8 cellular contexts compared by ENCODE assay signal in genomic region chr16:77191259-77191969, GRCh38. TPM values are rescaled to one million over a fixed set of nuclear protein-coding genes. Genes with fewer than 3 reads are reported as not detected.
A peak's percentile ranks its signal among the peaks of the same experiment; 100 is the strongest.
DNase-seq lines count a peak whose midpoint lies in the region; ATAC-seq and TF ChIP-seq lines count a peak whose summit lies in the region.

No MANE protein-coding gene starts in this region.

- no peaks in the 10 kb centered on the region for H3K27me3 Mint-ChIP-seq in Calu3 (ENCODE audit: unreplicated experiment)
- H3K27me3 Mint-ChIP-seq in H9 (ENCODE audit: low read depth) = peaks cover 3% of the 10 kb centered on the region; the same call in 1 of the 2 replicates
- peaks cover 3 to 4% of the 10 kb centered on the region in 2 donors for H3K27me3 Mint-ChIP-seq in T-cell

- no peaks in the 10 kb centered on the region for H3K27me3 ChIP-seq in H9 (ENCODE audit: insufficient read depth, low read length)
- no peaks in the 10 kb centered on the region for H3K27me3 ChIP-seq in duodenal mucosa (ENCODE audit: control insufficient read depth in 1 of 2, insufficient read depth in 2 of 2, low read length in 2 of 2)
- no peaks in the 10 kb centered on the region for H3K27me3 ChIP-seq in mucosa of stomach (ENCODE audit: control insufficient read depth, insufficient read depth, low read length)
- no peaks in the 10 kb centered on the region for H3K27me3 ChIP-seq in upper lobe of left lung

- no peak overlapping the region for H2BK20ac ChIP-seq in H9 (ENCODE audit: low read depth, low read length, poor library complexity, severe bottlenecking)

- H3K56ac ChIP-seq in H9 (ENCODE audit: insufficient read length, low read depth, low read length) = no peak overlapping the region

- no peak overlapping the region for H3K4ac ChIP-seq in H9 (ENCODE audit: low read depth, low read length)

- H3K9me3 Mint-ChIP-seq in Calu3 (ENCODE audit: low read depth, unreplicated experiment) (no peaks in the 10 kb centered on the region), H9 (no peaks in the 10 kb centered on the region), T-cell (no peaks in the 10 kb centered on the region)

- H3K79me1 ChIP-seq in H9 (ENCODE audit: insufficient read depth, low read depth, low read length, poor library complexity, severe bottlenecking) = peaks cover 11% of the 10 kb centered on the region

- H2BK15ac ChIP-seq in H9 (ENCODE audit: low read depth, low read length) = no peak overlapping the region

- no peak for TF ChIP-seq POLR2A in upper lobe of left lung (IDR thresholded peaks at IDR 0.05)

- H3K36me3 ChIP-seq in duodenal mucosa (ENCODE audit: control insufficient read depth in 1 of 2, insufficient read depth in 2 of 2, low read length in 2 of 2) (peaks cover 20 to 35% of the 10 kb centered on the region in 2 donors), mucosa of stomach (ENCODE audit: control insufficient read depth, insufficient read depth, low read length) (no peaks in the 10 kb centered on the region), upper lobe of left lung (peaks cover 15 to 36% (median 28%) of the 10 kb centered on the region in 4 donors)

- H2BK120ac ChIP-seq in H9 (ENCODE audit: low read depth, low read length, poor library complexity, severe bottlenecking) = no peak overlapping the region

- TF ChIP-seq CTCF in Calu3 (IDR thresholded peaks at IDR 0.05; ENCODE audit: unreplicated experiment) = no peak
- TF ChIP-seq CTCF in H9 (conservative IDR thresholded peaks at IDR 0.05) = no peak
- no peak for TF ChIP-seq CTCF in upper lobe of left lung (IDR thresholded peaks at IDR 0.05)

- intact Hi-C loops in Calu3 (cut with micrococcal nuclease; ENCODE audit: unreplicated experiment) = no loop called here

- no peak overlapping the region for H2BK5ac ChIP-seq in H9 (ENCODE audit: insufficient read length, low read length)

- H3K9me3 ChIP-seq in H9 (ENCODE audit: control insufficient read depth, low read depth, low read length) (no peaks in the 10 kb centered on the region), duodenal mucosa (ENCODE audit: control insufficient read depth in 1 of 2, low read length in 2 of 2) (no peaks in the 10 kb centered on the region), mucosa of stomach (ENCODE audit: control insufficient read depth, low read length) (no peaks in the 10 kb centered on the region), upper lobe of left lung (no peaks in the 10 kb centered on the region)

- H3K36me3 Mint-ChIP-seq in Calu3 (ENCODE audit: insufficient read depth, unreplicated experiment) (peaks cover 49% of the 10 kb centered on the region), H9 (ENCODE audit: insufficient read depth in 1 of 3, low read depth in 3 of 3) (peaks cover 9 to 34% (median 28%) of the 10 kb centered on the region in 3 experiments), T-cell (peaks cover 35% of the 10 kb centered on the region)

- H3K9ac ChIP-seq in H9 (ENCODE audit: extremely low read depth, insufficient read length, low read length) (peak overlapping the region; percentile 77), duodenal mucosa (ENCODE audit: low read depth in 1 of 2, low read length in 2 of 2) (peak overlapping the region; percentile 92 to 94), mucosa of stomach (ENCODE audit: low read length) (peak overlapping the region; percentile 89)

- H4K5ac ChIP-seq in H9 (ENCODE audit: insufficient read length, low read depth, low read length) = no peak overlapping the region

- WGBS in H9 (ENCODE audit: extremely low coverage, insufficient read length, low lambda C conversion rate) = no CpG with 5 or more reads among the region's 24 CpGs
- 4 to 7% methylated on average over 13 to 24 of the region's 24 CpGs for WGBS in upper lobe of left lung, 2 donors

- no peak overlapping the region for H3K23ac ChIP-seq in H9 (ENCODE audit: insufficient read length, low read depth, low read length)

- H3K23me2 ChIP-seq in H9 (ENCODE audit: insufficient read length, low read depth, low read length, poor library complexity, severe bottlenecking) = peaks cover 8% of the 10 kb centered on the region

- no peak for TF ChIP-seq EP300 in upper lobe of left lung (IDR thresholded peaks at IDR 0.05)

- POLR2A ChIA-PET in T-cell (lab: Charles Lee) = interaction anchor here in 1 of 2 donors (0.6 kb wide), 1 partner anchor 1432 kb away, joined by 3 read pairs; no protein-coding TSS in a partner anchor

- H3K14ac ChIP-seq in H9 (ENCODE audit: insufficient read depth, low read length) = no peak overlapping the region

- peak overlapping the region; percentile 94 for H3K4me2 ChIP-seq in H9 (ENCODE audit: insufficient read depth, insufficient read length, low read length)

- no peak overlapping the region for H4K91ac ChIP-seq in H9 (ENCODE audit: insufficient read length, low read depth, low read length)

- H3K18ac ChIP-seq in H9 (ENCODE audit: insufficient read length, low read depth, low read length) = no peak overlapping the region

- DNase-seq in Calu3 (no peak), H9 (no peak), T-cell (peak in 10 of 34 experiments; percentile 18 to 44 (median 23)), upper lobe of left lung (peak; percentile 70 to 89)

- CTCF ChIA-PET in Calu3 (lab: Charles Lee) = no interaction called here
- CTCF ChIA-PET in T-cell (lab: Charles Lee) = interaction anchor here in 1 of 2 donors (0.7 kb wide), 2 partner anchors 1544 to 1992 kb away, joined by 3 read pairs; partner anchors contain the start of genes KARS1 and TERF2IP

- H3K27ac Mint-ChIP-seq in Calu3 (ENCODE audit: unreplicated experiment) (peak overlapping the region; percentile 100), H9 (peak overlapping the region; percentile 98 to 99 (median 98)), T-cell (peak overlapping the region; percentile 99 to 100)

- no peak overlapping the region for H2AFZ ChIP-seq in H9 (ENCODE audit: low read length)

- H3T11ph ChIP-seq in H9 (ENCODE audit: low read length) = no peak overlapping the region

- no peak overlapping the region for H2AK5ac ChIP-seq in H9 (ENCODE audit: insufficient read length, low read length)

- H4K8ac ChIP-seq in H9 (replicated peaks; ENCODE audit: insufficient read length, low read depth, low read length) = no peak overlapping the region

- H3K4me3 ChIP-seq in duodenal mucosa (ENCODE audit: low read depth in 1 of 2, low read length in 2 of 2) (peak overlapping the region; percentile 96 to 98), mucosa of stomach (ENCODE audit: low read length) (peak overlapping the region; percentile 65), upper lobe of left lung (peak overlapping the region; percentile 58 to 89 (median 65))

- H3K27ac ChIP-seq in H9 (ENCODE audit: insufficient read length, low read depth, low read length) = no peak overlapping the region
- peak overlapping the region; percentile 99 for H3K27ac ChIP-seq in duodenal mucosa (ENCODE audit: low read depth, low read length)
- peak overlapping the region; percentile 95 to 98 (median 96) for H3K27ac ChIP-seq in upper lobe of left lung

- H3K4me1 ChIP-seq in H9 (ENCODE audit: insufficient read depth, low read length) = no peaks in the 10 kb centered on the region
- H3K4me1 ChIP-seq in duodenal mucosa (ENCODE audit: control insufficient read depth in 1 of 2, insufficient read depth in 2 of 2, low read length in 2 of 2) = peaks cover 11 to 18% of the 10 kb centered on the region in 2 donors
- peaks cover 9% of the 10 kb centered on the region for H3K4me1 ChIP-seq in mucosa of stomach (ENCODE audit: control insufficient read depth, insufficient read depth, low read length)
- peaks cover 11 to 29% (median 13%) of the 10 kb centered on the region in 4 donors for H3K4me1 ChIP-seq in upper lobe of left lung

- no peaks in the 10 kb centered on the region for H4K20me1 ChIP-seq in H9 (ENCODE audit: control insufficient read depth, insufficient read depth, insufficient read length)

- no peak overlapping the region for H2BK12ac ChIP-seq in H9 (ENCODE audit: insufficient read length, low read depth, low read length)

- peaks cover 10% of the 10 kb centered on the region; the same call in 1 of the 2 replicates for H3K79me2 ChIP-seq in H9 (ENCODE audit: insufficient read depth, low read length)

- H3K4me3 Mint-ChIP-seq in Calu3 (ENCODE audit: low read depth, unreplicated experiment) = peak overlapping the region; percentile 89
- peak overlapping the region; percentile 89 to 96 for H3K4me3 Mint-ChIP-seq in H9
- peak overlapping the region; percentile 95 to 97 (median 95) for H3K4me3 Mint-ChIP-seq in T-cell

- H3K4me1 Mint-ChIP-seq in Calu3 (ENCODE audit: low read depth, unreplicated experiment) (peaks cover 42% of the 10 kb centered on the region), H9 (peaks cover 12 to 23% of the 10 kb centered on the region in 2 experiments), T-cell (peaks cover 45 to 52% (median 48%) of the 10 kb centered on the region in 3 donors)

- ATAC-seq in T-cell (replicated peaks in 1 of 4) = peak in 3 of 4 experiments; percentile 1 to 5 (median 1)
- ATAC-seq in upper lobe of left lung (ENCODE audit: low FRiP score in 2 of 2) = peak in 1 of 2 donors; percentile 30
- no peak for ATAC-seq in HG02884 (IDR thresholded peaks at IDR 0.05; ENCODE audit: unreplicated experiment)
- ATAC-seq in HG02610 (IDR thresholded peaks at IDR 0.05; ENCODE audit: unreplicated experiment) = no peak

- BruUV-seq in Calu3 (replicated peaks; lab: Mats Ljungman, UMichigan) = TSS peak; percentile 92

RNA-seq across cellular contexts. Expression of gene MON1B, which starts 0.4 kb away (rescaled TPM):
- total RNA-seq in Calu3 (2022) = 88.1 and 91.3 TPM in 2 replicates
- 48.0 and 49.4 TPM in 2 replicates for total RNA-seq in H9 (2021)
- 10 to 100 TPM; 60.8 to 91.8 (median 81.9) TPM for total RNA-seq in T-cell
- total RNA-seq in upper lobe of left lung = 10 to 100 TPM; 32.1 to 75.2 (median 52.5) TPM

RNA-seq across cellular contexts. Expression of gene SYCE1L, which starts 7.8 kb away (rescaled TPM):
- total RNA-seq in Calu3 (2022) = 2.0 and 6.2 TPM in 2 replicates
- total RNA-seq in H9 (2021) = 9.9 and 11.5 TPM in 2 replicates
- 10 to 100 TPM in 4 of 5 donors, 1 to 10 TPM in 1; 4.0 to 18.0 (median 16.7) TPM for total RNA-seq in T-cell
- 1 to 10 TPM in 2 of 6 donors, not detected in 4; 4.3 to 5.8 TPM for total RNA-seq in upper lobe of left lung

Comparison
In these comparisons a context has a peak if more than half of its experiments do, and no peak if none do; other contexts are left out.
1. DNase-seq: peak in upper lobe of left lung (2 of 2); none in Calu3 (single experiment) and H9 (single experiment).
2. ATAC-seq: peak in T-cell (3 of 4); none in HG02884 (single experiment) and HG02610 (single experiment).
3. Peak in every context shown above with its lines, with median percentiles within 50 percentile points of each other: H3K27ac Mint-ChIP-seq, H3K4me3 Mint-ChIP-seq, H3K9ac ChIP-seq and H3K4me3 ChIP-seq.